ENCODE assay signal across 17 cellular contexts in the genomic region with DNA sequence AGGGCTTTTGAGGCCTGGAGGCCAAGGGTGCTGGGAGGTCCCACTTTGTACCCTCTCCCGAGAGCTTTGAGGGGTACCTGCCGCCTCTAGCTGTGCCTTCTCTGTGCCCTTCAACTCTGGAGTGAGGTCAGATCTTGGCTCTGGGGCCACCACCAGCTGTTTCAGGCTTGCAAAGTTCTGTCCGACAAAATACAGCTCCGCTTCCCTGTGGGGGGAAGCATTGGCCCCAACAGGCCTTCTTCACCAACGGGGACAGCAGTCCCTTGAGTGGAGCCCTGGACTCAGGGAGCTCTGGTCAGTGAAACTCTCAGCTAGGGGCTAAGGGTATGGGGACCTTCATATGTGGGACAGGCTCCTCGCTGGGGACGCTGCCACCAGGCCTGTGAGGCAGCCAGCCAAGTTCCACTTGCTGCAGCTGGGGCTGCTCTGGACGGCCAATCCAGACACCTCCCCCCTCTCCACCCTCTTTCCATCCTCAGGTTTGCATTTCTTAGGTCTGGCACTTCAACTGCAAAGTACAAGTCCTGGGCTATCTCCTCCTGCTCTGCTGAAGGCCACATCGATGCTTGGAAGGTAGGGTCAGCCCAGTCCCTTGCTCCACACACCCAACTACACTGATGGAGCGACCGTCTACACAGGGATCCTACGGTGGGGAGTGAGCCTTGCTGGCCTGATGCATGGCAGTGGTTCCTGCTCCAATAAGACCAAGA. TPM values are rescaled to one million over a fixed set of nuclear protein-coding genes. Genes with fewer than 3 reads are reported as not detected.
DNase-seq lines count a peak whose midpoint lies in the region; ATAC-seq, FAIRE-seq and TF ChIP-seq lines count a peak whose summit lies in the region.
"Had no signal": no experiment of that assay in that cellular context is flagged by ENCODE, and none has a peak within 500 bp of the region (broad histone marks: within the 10 kb centered on the region; RNA-seq: fewer than 3 reads in every experiment).

No MANE protein-coding gene starts in this region.

- H3K4me3 ChIP-seq in SK-N-SH (ENCODE audit: low read depth in 2 of 2, low read length in 1 of 2) (no peak overlapping the region), testis (no peak overlapping the region)
- H3K4me3 ChIP-seq: prostate gland had no signal

- no peak overlapping the region for H2AFZ ChIP-seq in SK-N-SH (ENCODE audit: low read depth)

- H3K36me3 ChIP-seq in SK-N-SH (replicated peaks in 1 of 2; ENCODE audit: control insufficient read depth in 1 of 2, insufficient read depth in 2 of 2, low read length in 1 of 2): no peaks in the 10 kb centered on the region
- no peaks in the 10 kb centered on the region for H3K36me3 ChIP-seq in testis (ENCODE audit: low read depth, missing control alignments)
- H3K36me3 ChIP-seq: prostate gland had no signal

- no peak overlapping the region for H3K4me2 ChIP-seq in SK-N-SH

- no peak for TF ChIP-seq EP300 in SK-N-SH (IDR thresholded peaks at IDR 0.05; ENCODE audit: borderline replicate concordance in 1 of 2, low read depth in 1 of 2, low read length in 1 of 2)

- TF ChIP-seq RAD21 in SK-N-SH (IDR thresholded peaks at IDR 0.05; ENCODE audit: low read length): no peak

- no peaks in the 10 kb centered on the region for H3K27me3 ChIP-seq in SK-N-SH (ENCODE audit: insufficient read depth)
- H3K27me3 ChIP-seq in testis: no peaks in the 10 kb centered on the region

- H3K27ac ChIP-seq in SK-N-SH (ENCODE audit: low read depth in 2 of 2, low read length in 1 of 2): peak overlapping the region in 1 of 2 experiments; percentile 44; a peak in 1 of 4 replicates
- H3K27ac ChIP-seq in testis: no peak overlapping the region
- H3K27ac ChIP-seq: 22Rv1, foreskin keratinocyte had no signal

- no peaks in the 10 kb centered on the region for H3F3A ChIP-seq in SK-N-SH (replicated peaks; ENCODE audit: insufficient read depth)

- no peaks in the 10 kb centered on the region for H3K9me2 ChIP-seq in SK-N-SH

- H4K20me1 ChIP-seq in SK-N-SH (ENCODE audit: insufficient read depth): no peaks in the 10 kb centered on the region

- TF ChIP-seq CTCF in SK-N-SH (IDR thresholded peaks at IDR 0.05): no peak
- TF ChIP-seq CTCF in testis (IDR thresholded peaks at IDR 0.05): no peak

- H3K9me3 ChIP-seq in SK-N-SH: no peaks in the 10 kb centered on the region
- H3K9me3 ChIP-seq in testis: no peaks in the 10 kb centered on the region
- H3K9me3 ChIP-seq: prostate gland had no signal

- H3K4me1 ChIP-seq in SK-N-SH (ENCODE audit: control insufficient read depth in 1 of 2, insufficient read depth in 2 of 2, low read depth in 1 of 2, low read length in 1 of 2): peaks cover 0 to 42% of the 10 kb centered on the region in 2 experiments; a peak in 1 of 4 replicates
- peaks cover 12% of the 10 kb centered on the region for H3K4me1 ChIP-seq in testis
- H3K4me1 ChIP-seq: prostate gland had no signal

- 75% methylated on average over 11 of the region's 12 CpGs for WGBS in SK-N-SH (ENCODE audit: low lambda C conversion rate)
- WGBS in testis, 2 donors: 69 to 81% methylated on average over 11 to 12 of the region's 12 CpGs

- CTCF ChIA-PET in SK-N-SH (lab: Yijun Ruan, JAX): interaction anchor here (1.0 kb wide), 1 partner anchor 62 kb away, joined by 3 read pairs; no protein-coding TSS in a partner anchor

- POLR2A ChIA-PET in SK-N-SH (lab: Yijun Ruan, JAX): no interaction called here

- no peaks in the 10 kb centered on the region for H3K79me2 ChIP-seq in SK-N-SH (ENCODE audit: insufficient read depth)

- intact Hi-C loops in testis (cut with DNase I; ENCODE audit: low total_unique reads): no loop called here

- ATAC-seq in SK-N-SH treated with all-trans-retinoic acid at 6 μM for 48 hours (no peak), left lobe of liver (no peak)

- TF ChIP-seq POLR2A in testis (IDR thresholded peaks at IDR 0.05): no peak

- FAIRE-seq in frontal cortex (lab: Jason Lieb, UNC): no peak

- DNase-seq in SK-N-SH: peak; percentile 66
- DNase-seq in activated CD8-positive, alpha-beta memory T cell treated with anti-CD3 and anti-CD28 coated beads, Interleukin-2, amount 50 U/mL, for 48 hours: peak; percentile 47
- DNase-seq in left lobe of liver (ENCODE audit: low spot score): peak; percentile 38
- DNase-seq in testis: peak; percentile 13
- no peak for DNase-seq in Ammon's horn (ENCODE audit: low spot score)
- DNase-seq in frontal cortex (ENCODE audit: low spot score in 2 of 2): no peak
- DNase-seq in GF-D8 (lab: John Stamatoyannopoulos, UW): no peak
- DNase-seq: activated CD4-positive, alpha-beta T cell treated with anti-CD3 and anti-CD28 coated beads for 48 hours; activated gamma-delta T cell; effector CD4-positive, alpha-beta T cell; NCI-H510A treated with DMSO at 0.1 percent for 48 hours; OCI-M1; stimulated activated CD4-positive, alpha-beta T cell treated with anti-CD3 and anti-CD28 coated beads, Interleukin-4, amount 100 ng/mL, for 1 hour had no signal

- H3K9ac ChIP-seq in SK-N-SH: no peak overlapping the region

TF ChIP-seq in SK-N-SH, 30 proteins besides CTCF, POLR2A, EP300 and RAD21 (continues in another document):
- TF ChIP-seq, protein P1, sequence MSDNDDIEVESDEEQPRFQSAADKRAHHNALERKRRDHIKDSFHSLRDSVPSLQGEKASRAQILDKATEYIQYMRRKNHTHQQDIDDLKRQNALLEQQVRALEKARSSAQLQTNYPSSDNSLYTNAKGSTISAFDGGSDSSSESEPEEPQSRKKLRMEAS (IDR thresholded peaks at IDR 0.05; ENCODE audit: low read depth): no peak
- no peak for TF ChIP-seq FOSL2 (IDR thresholded peaks at IDR 0.05; ENCODE audit: borderline replicate concordance, low read depth)
- TF ChIP-seq REST (IDR thresholded peaks at IDR 0.05; ENCODE audit: low read depth, low read length): no peak
- no peak for TF ChIP-seq GATA2 (CRISPR knock-in tag; IDR thresholded peaks at IDR 0.05)
- no peak for TF ChIP-seq FOXM1 (IDR thresholded peaks at IDR 0.05; ENCODE audit: low read depth)

TF ChIP-seq in SK-N-SH treated with all-trans-retinoic acid at 6 μM for 48 hours, 23 proteins besides CTCF, POLR2A, EP300 and RAD21:
- TF ChIP-seq ARNTL (CRISPR knock-in tag; IDR thresholded peaks at IDR 0.05; ENCODE audit: borderline replicate concordance, low read depth) (no peak), GLIS3 (CRISPR knock-in tag; IDR thresholded peaks at IDR 0.05) (no peak), CSDC2 (CRISPR knock-in tag; IDR thresholded peaks at IDR 0.05) (no peak), TCF4 (CRISPR knock-in tag; IDR thresholded peaks at IDR 0.05; ENCODE audit: borderline replicate concordance) (no peak), OSR1 (CRISPR knock-in tag; IDR thresholded peaks at IDR 0.05) (no peak), ZNF8 (CRISPR knock-in tag; IDR thresholded peaks at IDR 0.05) (no peak)

RNA-seq across cellular contexts. Expression of gene C13orf46, which starts 46.8 kb away (rescaled TPM):
- polyA plus RNA-seq in SK-N-SH (2012; rRNA removed): 0.96 and 1.7 TPM in 2 replicates
- 0.21 and 0.56 TPM in 2 replicates for polyA plus RNA-seq in SK-N-SH (2012; cell fraction: cytosol; rRNA removed)
- polyA plus RNA-seq in SK-N-SH (2012; cell fraction: nucleus; rRNA removed): 2.6 and 3.3 TPM in 2 replicates
- total RNA-seq in left lobe of liver: 1.1 TPM
- 1 to 10 TPM; 2.9 to 5.5 TPM for total RNA-seq in testis
- 28.4 TPM for polyA plus RNA-seq in testis (ENCODE audit: insufficient read depth, low read depth, low replicate concordance)
- total RNA-seq in frontal cortex: under 0.01 TPM
- total RNA-seq: foreskin keratinocyte had no signal

Comparison
In these comparisons a context has a peak if more than half of its experiments do, and no peak if none do; other contexts are left out.
1. DNase-seq: peak in SK-N-SH (single experiment), activated CD8-positive, alpha-beta memory T cell treated with anti-CD3 and anti-CD28 coated beads, Interleukin-2, amount 50 U/mL, for 48 hours (single experiment), left lobe of liver (single experiment) and testis (single experiment); none in Ammon's horn (single experiment), frontal cortex (0 of 2) and GF-D8 (single experiment).